ENCODE assay signal across 7 cellular contexts in genomic region chr14:95335071-95335470, GRCh38.
"Had no signal": no experiment of that assay in that cellular context is flagged by ENCODE, and none has a peak within 500 bp of the region (broad histone marks: within the 10 kb centered on the region; RNA-seq: fewer than 3 reads in every experiment).

No MANE protein-coding gene starts in this region.

- H3K4me1 Mint-ChIP-seq: GM23338 had no signal

- H3K27ac Mint-ChIP-seq: GM23338 had no signal

- H3K4me3 Mint-ChIP-seq: GM23338, H9 had no signal

- H3K4me3 ChIP-seq: GM23338, K562 had no signal

- DNase-seq: H9, HCEC 1CT, IMR-90 had no signal

- FAIRE-seq: H1, H54, K562 had no signal

- ATAC-seq: GM23338, K562 had no signal
